ENCODE assay signal across 12 cellular contexts in genomic region chr4:36348403-36348938, GRCh38.
DNase-seq lines count a peak whose midpoint lies in the region; ATAC-seq and TF ChIP-seq lines count a peak whose summit lies in the region.
"Had no signal": no experiment of that assay in that cellular context is flagged by ENCODE, and none has a peak within 500 bp of the region (broad histone marks: within the 10 kb centered on the region; RNA-seq: fewer than 3 reads in every experiment).

No MANE protein-coding gene starts in this region.

- no peaks in the 10 kb centered on the region for H3K9me3 ChIP-seq in stomach

- no peaks in the 10 kb centered on the region for H3K9me3 Mint-ChIP-seq in activated naive CD4-positive, alpha-beta T cell treated with anti-CD3 and anti-CD28 coated beads, Interleukin-2, amount 50 U/mL, for 24 hours
- no peaks in the 10 kb centered on the region for H3K9me3 Mint-ChIP-seq in nephron progenitor cell
- H3K9me3 Mint-ChIP-seq: neural crest cell had no signal

- H3K4me1 Mint-ChIP-seq in activated naive CD4-positive, alpha-beta T cell treated with anti-CD3 and anti-CD28 coated beads, Interleukin-2, amount 50 U/mL, for 24 hours, result peaks cover 13% of the 10 kb centered on the region
- peaks cover 13% of the 10 kb centered on the region for H3K4me1 Mint-ChIP-seq in nephron progenitor cell

- H3K4me1 ChIP-seq in stomach, result peaks cover 0 to 3% (median 0%) of the 10 kb centered on the region in 4 donors

- intact Hi-C loops in stomach (cut with DNase I; ENCODE audit: low total_unique reads), result no loop called here

- H3K27ac ChIP-seq in stomach, result no peak overlapping the region

- no peak for TF ChIP-seq EP300 in stomach (IDR thresholded peaks at IDR 0.05)

- H3K36me3 Mint-ChIP-seq in activated naive CD4-positive, alpha-beta T cell treated with anti-CD3 and anti-CD28 coated beads, Interleukin-2, amount 50 U/mL, for 24 hours, result no peaks in the 10 kb centered on the region
- no peaks in the 10 kb centered on the region for H3K36me3 Mint-ChIP-seq in nephron progenitor cell (ENCODE audit: low read depth)

- no peak for TF ChIP-seq POLR2A in stomach (IDR thresholded peaks at IDR 0.05)

- TF ChIP-seq CTCF in nephron progenitor cell (IDR thresholded peaks at IDR 0.05) (no peak), stomach (IDR thresholded peaks at IDR 0.05) (no peak)

- ATAC-seq in HG03025 (IDR thresholded peaks at IDR 0.05; ENCODE audit: low FRiP score, unreplicated experiment), result peak; percentile 77

- peak overlapping the region; percentile 26 for H3K27ac Mint-ChIP-seq in activated naive CD4-positive, alpha-beta T cell treated with anti-CD3 and anti-CD28 coated beads, Interleukin-2, amount 50 U/mL, for 24 hours
- no peak overlapping the region for H3K27ac Mint-ChIP-seq in nephron progenitor cell

- H3K4me3 Mint-ChIP-seq in activated naive CD4-positive, alpha-beta T cell treated with anti-CD3 and anti-CD28 coated beads, Interleukin-2, amount 50 U/mL, for 24 hours, result no peak overlapping the region
- no peak overlapping the region for H3K4me3 Mint-ChIP-seq in nephron progenitor cell
- H3K4me3 Mint-ChIP-seq: neural crest cell had no signal

- no peaks in the 10 kb centered on the region for H3K36me3 ChIP-seq in stomach

- H3K27me3 Mint-ChIP-seq in activated naive CD4-positive, alpha-beta T cell treated with anti-CD3 and anti-CD28 coated beads, Interleukin-2, amount 50 U/mL, for 24 hours, result no peaks in the 10 kb centered on the region
- H3K27me3 Mint-ChIP-seq in nephron progenitor cell (ENCODE audit: low read depth, poor library complexity), result no peaks in the 10 kb centered on the region

- 50 to 61% (median 51%) methylated on average over 4 of the region's 4 CpGs for WGBS in stomach, 5 donors

- H3K27me3 ChIP-seq in stomach, result no peaks in the 10 kb centered on the region

- H3K4me3 ChIP-seq in stomach, result no peak overlapping the region

- no peak for DNase-seq in activated naive CD4-positive, alpha-beta T cell treated with anti-CD3 and anti-CD28 coated beads, Interleukin-2, amount 50 U/mL, for 16 hours
- peak; percentile 41 to 54 for DNase-seq in activated T-cell treated with anti-CD3 and anti-CD28 coated beads, Interleukin-2, amount 50 U/mL, for 48 hours
- DNase-seq in superior temporal gyrus (ENCODE audit: extremely low spot score) (peak; percentile 44), nephron progenitor cell (no peak), NCI-H2227 (lab: John Stamatoyannopoulos, UW; ENCODE audit: unreplicated experiment) (no peak), stomach (no peak)
- DNase-seq: Calu3, cortex of kidney, NCI-H510A treated with DMSO at 0.1 percent for 48 hours had no signal

Comparison
In these comparisons a context has a peak if more than half of its experiments do, and no peak if none do; other contexts are left out.
1. DNase-seq: peak in activated T-cell treated with anti-CD3 and anti-CD28 coated beads, Interleukin-2, amount 50 U/mL, for 48 hours (2 of 2) and superior temporal gyrus (single experiment); none in activated naive CD4-positive, alpha-beta T cell treated with anti-CD3 and anti-CD28 coated beads, Interleukin-2, amount 50 U/mL, for 16 hours (single experiment), nephron progenitor cell (single experiment), NCI-H2227 (single experiment) and stomach (single experiment).